In the genomic region with DNA sequence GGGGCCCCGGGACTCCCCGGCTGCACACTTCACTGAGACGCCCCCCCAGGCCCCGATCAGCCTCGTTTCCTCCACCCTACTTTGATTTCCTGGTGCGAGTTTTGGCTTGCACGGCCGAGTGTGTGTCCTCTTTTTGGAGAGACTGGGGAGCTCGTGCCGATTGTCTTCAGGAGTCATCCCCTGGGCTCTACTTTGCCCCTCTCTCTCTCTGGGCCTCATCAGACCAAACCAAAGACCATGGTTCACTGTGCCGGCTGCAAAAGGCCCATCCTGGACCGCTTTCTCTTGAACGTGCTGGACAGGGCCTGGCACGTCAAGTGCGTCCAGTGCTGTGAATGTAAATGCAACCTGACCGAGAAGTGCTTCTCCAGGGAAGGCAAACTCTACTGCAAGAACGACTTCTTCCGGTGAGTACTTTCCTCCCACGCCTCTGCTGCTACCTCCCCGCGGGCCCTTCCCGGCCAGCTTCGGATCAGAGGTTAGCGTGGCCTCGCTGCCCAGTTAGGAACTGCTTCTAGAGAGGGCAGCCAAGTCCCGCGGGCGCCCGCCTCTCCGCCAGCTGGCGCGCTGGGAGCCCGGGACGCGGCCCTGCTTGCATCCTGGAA, we compare ENCODE assay signal across 8 cellular contexts. TPM values are rescaled to one million over a fixed set of nuclear protein-coding genes. Genes with fewer than 3 reads are reported as not detected.
DNase-seq lines count a peak whose midpoint lies in the region; ATAC-seq and TF ChIP-seq lines count a peak whose summit lies in the region.

No MANE protein-coding gene starts in this region.

- TF ChIP-seq CTCF in cardiac muscle cell (IDR thresholded peaks at IDR 0.05; ENCODE audit: low read depth, low read length): no peak
- TF ChIP-seq CTCF in thyroid gland (IDR thresholded peaks at IDR 0.05): no peak
- TF ChIP-seq CTCF in esophagus muscularis mucosa (IDR thresholded peaks at IDR 0.05): no peak

- 4% methylated on average over 29 to 32 of the region's 35 CpGs for WGBS in thyroid gland, 2 donors
- WGBS in esophagus muscularis mucosa: 4% methylated on average over 10 of the region's 35 CpGs

- H3K4me1 ChIP-seq in cardiac muscle cell (ENCODE audit: low read depth) (peaks cover 24% of the 10 kb centered on the region), iPS-18a (ENCODE audit: control insufficient read depth, low read depth, low read length) (peaks cover 38% of the 10 kb centered on the region), thyroid gland (peaks cover 42 to 72% of the 10 kb centered on the region in 2 donors), esophagus muscularis mucosa (peaks cover 77 to 91% (median 84%) of the 10 kb centered on the region in 4 donors)

- peaks cover 2% of the 10 kb centered on the region for H3K36me3 Mint-ChIP-seq in activated CD8-positive, alpha-beta T cell treated with anti-CD3 and anti-CD28 coated beads, Interleukin-2, amount 10 ng/mL, durations not matched to agents 7 days and 5 days (ENCODE audit: low read depth)

- intact Hi-C loops in left cardiac atrium (cut with DNase I): no loop called here
- intact Hi-C loops in thyroid gland (cut with DNase I): no loop called here
- intact Hi-C loops in esophagus muscularis mucosa (cut with DNase I): no loop called here

- TF ChIP-seq POLR2A in thyroid gland (IDR thresholded peaks at IDR 0.05) (no peak), GM18505 (IDR thresholded peaks at IDR 0.05; ENCODE audit: borderline replicate concordance, extremely low read depth, insufficient read depth, insufficient read length) (no peak), esophagus muscularis mucosa (IDR thresholded peaks at IDR 0.05; ENCODE audit: low read depth) (no peak)

- H3K4me3 ChIP-seq in cardiac muscle cell: peak overlapping the region; percentile 42
- peak overlapping the region; percentile 64 for H3K4me3 ChIP-seq in iPS-18a (ENCODE audit: low read length)
- no peak overlapping the region for H3K4me3 ChIP-seq in thyroid gland (replicated peaks in 1 of 3)
- H3K4me3 ChIP-seq in esophagus muscularis mucosa: peak overlapping the region in 2 of 4 donors; percentile 26 to 32

- peak overlapping the region; percentile 56 for H3K4me3 Mint-ChIP-seq in activated CD8-positive, alpha-beta T cell treated with anti-CD3 and anti-CD28 coated beads, Interleukin-2, amount 10 ng/mL, durations not matched to agents 7 days and 5 days

- no peaks in the 10 kb centered on the region for H3K9me3 Mint-ChIP-seq in activated CD8-positive, alpha-beta T cell treated with anti-CD3 and anti-CD28 coated beads, Interleukin-2, amount 10 ng/mL, durations not matched to agents 7 days and 5 days (ENCODE audit: insufficient read depth)

- H3K36me3 ChIP-seq in cardiac muscle cell (no peaks in the 10 kb centered on the region), iPS-18a (ENCODE audit: control insufficient read depth, low read depth, low read length) (no peaks in the 10 kb centered on the region), thyroid gland (no peaks in the 10 kb centered on the region), esophagus muscularis mucosa (no peaks in the 10 kb centered on the region)

- peaks cover 66% of the 10 kb centered on the region for H3K4me1 Mint-ChIP-seq in activated CD8-positive, alpha-beta T cell treated with anti-CD3 and anti-CD28 coated beads, Interleukin-2, amount 10 ng/mL, durations not matched to agents 7 days and 5 days (ENCODE audit: low read depth)

- TF ChIP-seq EP300 in esophagus muscularis mucosa (IDR thresholded peaks at IDR 0.05): no peak

- H3K27ac ChIP-seq in cardiac muscle cell: no peak overlapping the region
- no peak overlapping the region for H3K27ac ChIP-seq in iPS-18a (ENCODE audit: low read length)
- H3K27ac ChIP-seq in thyroid gland: no peak overlapping the region
- no peak overlapping the region for H3K27ac ChIP-seq in esophagus muscularis mucosa (replicated peaks in 1 of 4)

- CTCF ChIA-PET in activated CD8-positive, alpha-beta T cell treated with anti-CD3 and anti-CD28 coated beads, Interleukin-2, amount 10 ng/mL, durations not matched to agents 7 days and 5 days (lab: Charles Lee): interaction anchor here (1.1 kb wide), 1 partner anchor 110 kb away, joined by 4 read pairs; no protein-coding TSS in a partner anchor

- H3K27me3 ChIP-seq in cardiac muscle cell (peaks cover 100% of the 10 kb centered on the region), iPS-18a (ENCODE audit: control insufficient read depth, insufficient read depth, low read length) (peaks cover 100% of the 10 kb centered on the region), thyroid gland (peaks cover 93% of the 10 kb centered on the region), esophagus muscularis mucosa (peaks cover 41 to 100% (median 100%) of the 10 kb centered on the region in 4 donors)

- H3K27ac Mint-ChIP-seq in activated CD8-positive, alpha-beta T cell treated with anti-CD3 and anti-CD28 coated beads, Interleukin-2, amount 10 ng/mL, durations not matched to agents 7 days and 5 days: peak overlapping the region; percentile 57

- DNase-seq in cardiac muscle cell (ENCODE audit: low read depth in 1 of 2, low spot score in 1 of 2): peak; percentile 34 to 78
- DNase-seq in left cardiac atrium: no peak
- no peak for DNase-seq in activated CD8-positive, alpha-beta T cell treated with anti-CD3 and anti-CD28 coated beads, Interleukin-2, amount 10 ng/mL, durations not matched to agents 7 days and 5 days
- peak; percentile 19 to 41 for DNase-seq in thyroid gland
- DNase-seq in esophagus muscularis mucosa (ENCODE audit: extremely low spot score): no peak

- POLR2A ChIA-PET in activated CD8-positive, alpha-beta T cell treated with anti-CD3 and anti-CD28 coated beads, Interleukin-2, amount 10 ng/mL, durations not matched to agents 7 days and 5 days (lab: Charles Lee): interaction anchor here (3.0 kb wide), 1 partner anchor 11 kb away, joined by 10 read pairs; the partner anchor contains the start of gene AATF

- H3K9ac ChIP-seq in iPS-18a (ENCODE audit: low read length): no peak overlapping the region

- H3K27me3 Mint-ChIP-seq in activated CD8-positive, alpha-beta T cell treated with anti-CD3 and anti-CD28 coated beads, Interleukin-2, amount 10 ng/mL, durations not matched to agents 7 days and 5 days (ENCODE audit: low read depth): peaks cover 80% of the 10 kb centered on the region

- H3K9me3 ChIP-seq in cardiac muscle cell (ENCODE audit: low read depth): no peaks in the 10 kb centered on the region
- H3K9me3 ChIP-seq in iPS-18a (ENCODE audit: control insufficient read depth, low read depth, low read length): no peaks in the 10 kb centered on the region
- no peaks in the 10 kb centered on the region for H3K9me3 ChIP-seq in thyroid gland
- H3K9me3 ChIP-seq in esophagus muscularis mucosa: no peaks in the 10 kb centered on the region

- ATAC-seq in left cardiac atrium: no peak
- ATAC-seq in activated CD8-positive, alpha-beta T cell treated with anti-CD3 and anti-CD28 coated beads, Interleukin-2, amount 10 ng/mL, durations not matched to agents 7 days and 5 days: no peak
- ATAC-seq in GM18505 (IDR thresholded peaks at IDR 0.05; ENCODE audit: unreplicated experiment): no peak
- ATAC-seq in GM21423 (IDR thresholded peaks at IDR 0.05; ENCODE audit: unreplicated experiment): no peak

RNA-seq across cellular contexts. Expression of gene LHX1, which starts 0.8 kb away (rescaled TPM):
- 4.1 and 5.8 TPM in 2 replicates for total RNA-seq in cardiac muscle cell
- polyA plus RNA-seq in cardiac muscle cell: 3.0 and 3.1 TPM in 2 replicates
- total RNA-seq in left cardiac atrium: not detected
- total RNA-seq in activated CD8-positive, alpha-beta T cell treated with anti-CD3 and anti-CD28 coated beads, Interleukin-2, amount 10 ng/mL, durations not matched to agents 7 days and 5 days: not detected
- total RNA-seq in thyroid gland: not detected
- not detected for total RNA-seq in esophagus muscularis mucosa

RNA-seq across cellular contexts. Expression of gene AATF, which starts 10.7 kb away (rescaled TPM):
- 24.3 and 50.2 TPM in 2 replicates for total RNA-seq in cardiac muscle cell
- 43.3 and 53.2 TPM in 2 replicates for polyA plus RNA-seq in cardiac muscle cell
- 10 to 100 TPM; 24.8 to 27.2 TPM for total RNA-seq in left cardiac atrium
- 10 to 100 TPM; 69.8 to 72.9 TPM for total RNA-seq in activated CD8-positive, alpha-beta T cell treated with anti-CD3 and anti-CD28 coated beads, Interleukin-2, amount 10 ng/mL, durations not matched to agents 7 days and 5 days
- 10 to 100 TPM; 28.5 to 38.9 (median 32.4) TPM for total RNA-seq in thyroid gland
- total RNA-seq in esophagus muscularis mucosa: 10 to 100 TPM; 37.8 to 55.7 (median 45.3) TPM

Comparison
In these comparisons a context has a peak if more than half of its experiments do, and no peak if none do; other contexts are left out.
1. DNase-seq: peak in cardiac muscle cell (2 of 2) and thyroid gland (2 of 2); none in left cardiac atrium (single experiment), activated CD8-positive, alpha-beta T cell treated with anti-CD3 and anti-CD28 coated beads, Interleukin-2, amount 10 ng/mL, durations not matched to agents 7 days and 5 days (single experiment) and esophagus muscularis mucosa (single experiment).
2. H3K4me3 ChIP-seq: peak in cardiac muscle cell (single experiment) and iPS-18a (single experiment); none in thyroid gland (0 of 3).